In genomic region chr3:63943678-63944077, GRCh38 we compare ENCODE assay signal across 34 cellular contexts. TPM values are rescaled to one million over a fixed set of nuclear protein-coding genes. Genes with fewer than 3 reads are reported as not detected.
DNase-seq lines count a peak whose midpoint lies in the region; ATAC-seq, FAIRE-seq and TF ChIP-seq lines count a peak whose summit lies in the region.
"Had no signal": no experiment of that assay in that cellular context is flagged by ENCODE, and none has a peak within 500 bp of the region (broad histone marks: within the 10 kb centered on the region; RNA-seq: fewer than 3 reads in every experiment).

No MANE protein-coding gene starts in this region.

- H3K9me3 Mint-ChIP-seq in activated CD8-positive, alpha-beta memory T cell treated with anti-CD3 and anti-CD28 coated beads, Interleukin-2, amount 10 ng/mL, durations not matched to agents 7 days and 5 days (ENCODE audit: low read depth) = no peaks in the 10 kb centered on the region
- H3K9me3 Mint-ChIP-seq in H9 = no peaks in the 10 kb centered on the region
- no peaks in the 10 kb centered on the region for H3K9me3 Mint-ChIP-seq in activated CD8-positive, alpha-beta T cell treated with anti-CD3 and anti-CD28 coated beads, Interleukin-2, amount 10 ng/mL, durations not matched to agents 7 days and 5 days (ENCODE audit: insufficient read depth)
- H3K9me3 Mint-ChIP-seq: effector memory CD8-positive, alpha-beta T cell; neural crest cell had no signal

- H3K9ac ChIP-seq in H9 (ENCODE audit: extremely low read depth, insufficient read length, low read length) = no peak overlapping the region
- H3K9ac ChIP-seq: parathyroid adenoma had no signal

- H4K8ac ChIP-seq in H9 (replicated peaks; ENCODE audit: insufficient read length, low read depth, low read length) = no peak overlapping the region

- H3K4me2 ChIP-seq in H9 (ENCODE audit: insufficient read depth, insufficient read length, low read length) = no peak overlapping the region
- H3K4me2 ChIP-seq: A549 had no signal

- H4K91ac ChIP-seq in H9 (ENCODE audit: insufficient read length, low read depth, low read length) = no peak overlapping the region

- H3K4me1 Mint-ChIP-seq in activated CD8-positive, alpha-beta memory T cell treated with anti-CD3 and anti-CD28 coated beads, Interleukin-2, amount 10 ng/mL, durations not matched to agents 7 days and 5 days = peaks cover 42% of the 10 kb centered on the region
- H3K4me1 Mint-ChIP-seq in H9 = peaks cover 23 to 27% of the 10 kb centered on the region in 2 experiments; a peak in 2 of 4 replicates
- H3K4me1 Mint-ChIP-seq in activated CD8-positive, alpha-beta T cell treated with anti-CD3 and anti-CD28 coated beads, Interleukin-2, amount 10 ng/mL, durations not matched to agents 7 days and 5 days (ENCODE audit: low read depth) = peaks cover 59% of the 10 kb centered on the region

- no peaks in the 10 kb centered on the region for H3K36me3 ChIP-seq in pancreas
- H3K36me3 ChIP-seq: MG63, Peyer's patch had no signal

- no peak overlapping the region for H3K18ac ChIP-seq in H9 (ENCODE audit: insufficient read length, low read depth, low read length)

- H3K4ac ChIP-seq in H9 (ENCODE audit: low read depth, low read length) = no peak overlapping the region

- H3K56ac ChIP-seq in H9 (ENCODE audit: insufficient read length, low read depth, low read length) = no peak overlapping the region

- H2BK120ac ChIP-seq in H9 (ENCODE audit: low read depth, low read length, poor library complexity, severe bottlenecking) = no peak overlapping the region

- peak; percentile 39 for ATAC-seq in activated CD8-positive, alpha-beta memory T cell treated with anti-CD3 and anti-CD28 coated beads, Interleukin-2, amount 10 ng/mL, durations not matched to agents 7 days and 5 days
- ATAC-seq in activated CD8-positive, alpha-beta T cell treated with anti-CD3 and anti-CD28 coated beads, Interleukin-2, amount 10 ng/mL, durations not matched to agents 7 days and 5 days = peak; percentile 19
- ATAC-seq in left lobe of liver (peak; percentile 19), pancreas (no peak), HG02973 (IDR thresholded peaks at IDR 0.05; ENCODE audit: unreplicated experiment) (no peak)
- ATAC-seq: A549; effector memory CD8-positive, alpha-beta T cell had no signal

- peak overlapping the region; percentile 38 for H3K27ac Mint-ChIP-seq in activated CD8-positive, alpha-beta memory T cell treated with anti-CD3 and anti-CD28 coated beads, Interleukin-2, amount 10 ng/mL, durations not matched to agents 7 days and 5 days
- H3K27ac Mint-ChIP-seq in H9 = peak overlapping the region in 2 of 3 experiments; percentile 74 to 83; a peak in 3 of 7 replicates
- peak overlapping the region; percentile 8 for H3K27ac Mint-ChIP-seq in activated CD8-positive, alpha-beta T cell treated with anti-CD3 and anti-CD28 coated beads, Interleukin-2, amount 10 ng/mL, durations not matched to agents 7 days and 5 days

- no peaks in the 10 kb centered on the region for H3K27me3 ChIP-seq in H9 (ENCODE audit: insufficient read depth, low read length)
- no peaks in the 10 kb centered on the region for H3K27me3 ChIP-seq in pancreas
- H3K27me3 ChIP-seq: MG63, Peyer's patch, tibial artery had no signal

- no peaks in the 10 kb centered on the region; the same call in 1 of the 2 replicates for H3K79me2 ChIP-seq in H9 (ENCODE audit: insufficient read depth, low read length)

- H3T11ph ChIP-seq in H9 (ENCODE audit: low read length) = no peak overlapping the region

- H3K27me3 Mint-ChIP-seq in activated CD8-positive, alpha-beta memory T cell treated with anti-CD3 and anti-CD28 coated beads, Interleukin-2, amount 10 ng/mL, durations not matched to agents 7 days and 5 days = no peaks in the 10 kb centered on the region
- H3K27me3 Mint-ChIP-seq in H9 (ENCODE audit: low read depth) = no peaks in the 10 kb centered on the region
- H3K27me3 Mint-ChIP-seq in activated CD8-positive, alpha-beta T cell treated with anti-CD3 and anti-CD28 coated beads, Interleukin-2, amount 10 ng/mL, durations not matched to agents 7 days and 5 days (ENCODE audit: low read depth) = no peaks in the 10 kb centered on the region
- H3K27me3 Mint-ChIP-seq: effector memory CD8-positive, alpha-beta T cell had no signal

- no peak overlapping the region for H3K4me3 Mint-ChIP-seq in activated CD8-positive, alpha-beta memory T cell treated with anti-CD3 and anti-CD28 coated beads, Interleukin-2, amount 10 ng/mL, durations not matched to agents 7 days and 5 days
- H3K4me3 Mint-ChIP-seq in H9 = no peak overlapping the region
- H3K4me3 Mint-ChIP-seq in activated CD8-positive, alpha-beta T cell treated with anti-CD3 and anti-CD28 coated beads, Interleukin-2, amount 10 ng/mL, durations not matched to agents 7 days and 5 days = no peak overlapping the region
- H3K4me3 Mint-ChIP-seq: effector memory CD8-positive, alpha-beta T cell; neural crest cell had no signal

- no peak overlapping the region for H4K5ac ChIP-seq in H9 (ENCODE audit: insufficient read length, low read depth, low read length)

- no peaks in the 10 kb centered on the region for H3K23me2 ChIP-seq in H9 (ENCODE audit: insufficient read length, low read depth, low read length, poor library complexity, severe bottlenecking)

- H3K4me3 ChIP-seq in pancreas = no peak overlapping the region
- H3K4me3 ChIP-seq: A549, coronary artery, MG63, Peyer's patch, skin epidermis, tibial artery had no signal

- H3K14ac ChIP-seq in H9 (ENCODE audit: insufficient read depth, low read length) = no peak overlapping the region

- POLR2A ChIA-PET in activated CD8-positive, alpha-beta T cell treated with anti-CD3 and anti-CD28 coated beads, Interleukin-2, amount 10 ng/mL, durations not matched to agents 7 days and 5 days (lab: Charles Lee) = no interaction called here

- H2BK5ac ChIP-seq in H9 (ENCODE audit: insufficient read length, low read length) = no peak overlapping the region

- CTCF ChIA-PET in activated CD8-positive, alpha-beta memory T cell treated with anti-CD3 and anti-CD28 coated beads, Interleukin-2, amount 10 ng/mL, durations not matched to agents 7 days and 5 days (lab: Charles Lee) = interaction anchor here (1.0 to 3.4 kb wide), 2 partner anchors 18 to 32 kb away, joined by 3 to 9 read pairs; partner anchors contain the start of gene SCAANT1
- CTCF ChIA-PET in activated CD8-positive, alpha-beta T cell treated with anti-CD3 and anti-CD28 coated beads, Interleukin-2, amount 10 ng/mL, durations not matched to agents 7 days and 5 days (lab: Charles Lee) = interaction anchor here (1.4 kb wide), 1 partner anchor 18 kb away, joined by 4 read pairs; no protein-coding TSS in a partner anchor

- H3K9me3 ChIP-seq in H9 (ENCODE audit: control insufficient read depth, low read depth, low read length) = no peaks in the 10 kb centered on the region
- no peaks in the 10 kb centered on the region for H3K9me3 ChIP-seq in pancreas
- H3K9me3 ChIP-seq: A549, MG63, Peyer's patch, tibial artery had no signal

- intact Hi-C loops in pancreas (cut with DNase I) = no loop called here

- no peak overlapping the region for H2AFZ ChIP-seq in H9 (ENCODE audit: low read length)
- H2AFZ ChIP-seq: parathyroid adenoma had no signal

- TF ChIP-seq CTCF in H9 (conservative IDR thresholded peaks at IDR 0.05) = no peak
- no peak for TF ChIP-seq CTCF in pancreas (IDR thresholded peaks at IDR 0.05)

- no peak for FAIRE-seq in pancreas (lab: Jason Lieb, UNC)
- FAIRE-seq: A549 had no signal

- no peak overlapping the region for H3K23ac ChIP-seq in H9 (ENCODE audit: insufficient read length, low read depth, low read length)

- H2BK12ac ChIP-seq in H9 (ENCODE audit: insufficient read length, low read depth, low read length) = no peak overlapping the region

- no peak overlapping the region for H2BK20ac ChIP-seq in H9 (ENCODE audit: low read depth, low read length, poor library complexity, severe bottlenecking)

- H2BK15ac ChIP-seq in H9 (ENCODE audit: low read depth, low read length) = no peak overlapping the region

- peaks cover 2% of the 10 kb centered on the region for H3K79me1 ChIP-seq in H9 (ENCODE audit: insufficient read depth, low read depth, low read length, poor library complexity, severe bottlenecking)

- peaks cover 29% of the 10 kb centered on the region for H3K36me3 Mint-ChIP-seq in activated CD8-positive, alpha-beta memory T cell treated with anti-CD3 and anti-CD28 coated beads, Interleukin-2, amount 10 ng/mL, durations not matched to agents 7 days and 5 days
- no peaks in the 10 kb centered on the region for H3K36me3 Mint-ChIP-seq in H9 (ENCODE audit: insufficient read depth in 1 of 3, low read depth in 3 of 3)
- H3K36me3 Mint-ChIP-seq in activated CD8-positive, alpha-beta T cell treated with anti-CD3 and anti-CD28 coated beads, Interleukin-2, amount 10 ng/mL, durations not matched to agents 7 days and 5 days (ENCODE audit: low read depth) = peaks cover 30% of the 10 kb centered on the region

- no peak overlapping the region for H2AK5ac ChIP-seq in H9 (ENCODE audit: insufficient read length, low read length)

- H4K20me1 ChIP-seq in H9 (ENCODE audit: control insufficient read depth, insufficient read depth, insufficient read length) = no peaks in the 10 kb centered on the region

- no peak for DNase-seq in activated CD8-positive, alpha-beta memory T cell treated with anti-CD3 and anti-CD28 coated beads, Interleukin-2, amount 10 ng/mL, durations not matched to agents 7 days and 5 days
- no peak for DNase-seq in activated CD8-positive, alpha-beta memory T cell treated with anti-CD3 and anti-CD28 coated beads, Interleukin-2, amount 50 U/mL, for 4 hours
- no peak for DNase-seq in H9
- no peak for DNase-seq in activated CD8-positive, alpha-beta T cell treated with anti-CD3 and anti-CD28 coated beads, Interleukin-2, amount 10 ng/mL, durations not matched to agents 7 days and 5 days
- no peak for DNase-seq in left lobe of liver (ENCODE audit: low spot score)
- no peak for DNase-seq in pancreas
- no peak for DNase-seq in activated CD4-positive, CD25-positive, alpha-beta regulatory T cell treated with anti-CD3 and anti-CD28 coated beads, Interleukin-2, amount 50 U/mL, for 72 hours
- DNase-seq: activated CD4-positive, alpha-beta T cell treated with anti-CD3 and anti-CD28 coated beads, Interleukin-2, amount 50 U/mL, for 1 hour; activated gamma-delta T cell; Calu3; caudate nucleus; DMS79 treated with DMSO at 0.1 percent for 48 hours; effector memory CD8-positive, alpha-beta T cell; GF-D8; KBM-7; mesenchymal stem cell; MG63; NCI-H1417; NCI-H2081; NCI-H226; NCI-H69; Peyer's patch; retina; SIG-M5; T-helper 9 cell; tibial artery had no signal

- H3K4me1 ChIP-seq in H9 (ENCODE audit: insufficient read depth, low read length) = no peaks in the 10 kb centered on the region; the same call in 1 of the 2 replicates
- peaks cover 44 to 66% (median 46%) of the 10 kb centered on the region in 3 donors for H3K4me1 ChIP-seq in pancreas
- H3K4me1 ChIP-seq: A549, parathyroid adenoma, Peyer's patch had no signal

- H3K27ac ChIP-seq in H9 (ENCODE audit: insufficient read length, low read depth, low read length) (no peak overlapping the region), pancreas (peak overlapping the region in 2 of 4 donors; percentile 85 to 93)
- H3K27ac ChIP-seq: coronary artery, parathyroid adenoma, Peyer's patch, skin epidermis, tibial artery, VCaP had no signal

RNA-seq across cellular contexts. Expression of gene SCAANT1, which starts 31.5 kb away (rescaled TPM):
- total RNA-seq in activated CD8-positive, alpha-beta memory T cell treated with anti-CD3 and anti-CD28 coated beads, Interleukin-2, amount 10 ng/mL, durations not matched to agents 7 days and 5 days = 1 to 10 TPM in 1 of 2 experiments, not detected in 1; 1.3 TPM
- total RNA-seq in H9 (2021) = not detected in 2 replicates
- total RNA-seq in activated CD8-positive, alpha-beta T cell treated with anti-CD3 and anti-CD28 coated beads, Interleukin-2, amount 10 ng/mL, durations not matched to agents 7 days and 5 days = not detected
- total RNA-seq in left lobe of liver = not detected
- total RNA-seq in pancreas = not detected
- polyA plus RNA-seq in pancreas = not detected
- total RNA-seq: Calu3, HT-29, neural crest cell, Peyer's patch had no signal
- polyA plus RNA-seq: A549 had no signal

Comparison
In these comparisons a context has a peak if more than half of its experiments do, and no peak if none do; other contexts are left out.
1. ATAC-seq: peak in activated CD8-positive, alpha-beta memory T cell treated with anti-CD3 and anti-CD28 coated beads, Interleukin-2, amount 10 ng/mL, durations not matched to agents 7 days and 5 days (single experiment), activated CD8-positive, alpha-beta T cell treated with anti-CD3 and anti-CD28 coated beads, Interleukin-2, amount 10 ng/mL, durations not matched to agents 7 days and 5 days (single experiment) and left lobe of liver (single experiment); none in pancreas (0 of 4) and HG02973 (single experiment).
2. H3K27ac Mint-ChIP-seq: peak in every context shown above with its lines; median percentile 78 in H9; 38 in activated CD8-positive, alpha-beta memory T cell treated with anti-CD3 and anti-CD28 coated beads, Interleukin-2, amount 10 ng/mL, durations not matched to agents 7 days and 5 days; 8 in activated CD8-positive, alpha-beta T cell treated with anti-CD3 and anti-CD28 coated beads, Interleukin-2, amount 10 ng/mL, durations not matched to agents 7 days and 5 days.